9 cellular contexts compared by ENCODE assay signal in the genomic region with DNA sequence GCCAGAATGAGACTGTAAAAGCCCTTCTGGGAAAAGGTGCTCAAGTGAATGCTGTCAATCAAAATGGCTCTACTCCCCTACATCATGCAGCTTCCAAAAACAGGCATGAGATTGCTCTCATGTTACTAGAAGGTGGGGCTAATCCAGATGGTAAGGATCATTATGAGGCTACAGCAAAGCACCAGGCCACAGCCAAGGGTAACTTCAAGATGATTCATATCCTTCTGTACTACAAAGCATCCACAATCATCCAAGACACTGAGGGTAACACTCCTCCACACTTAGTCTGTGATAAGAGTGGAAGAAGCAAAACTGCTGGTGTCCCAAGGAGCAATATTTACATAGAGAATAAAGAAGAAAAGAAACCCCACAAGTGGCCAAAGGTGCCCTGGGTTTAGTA. TPM values are rescaled to one million over a fixed set of nuclear protein-coding genes. Genes with fewer than 3 reads are reported as not detected.
A peak's percentile ranks its signal among the peaks of the same experiment; 100 is the strongest.
DNase-seq lines count a peak whose midpoint lies in the region; ATAC-seq lines count a peak whose summit lies in the region.
"Had no signal": no experiment of that assay in that cellular context is flagged by ENCODE, and none has a peak within 500 bp of the region (broad histone marks: within the 10 kb centered on the region; RNA-seq: fewer than 3 reads in every experiment).

No MANE protein-coding gene starts in this region.

- peak overlapping the region; percentile 38 for H3K9ac ChIP-seq in Karpas-422 (ENCODE audit: low read length)
- no peak overlapping the region for H3K9ac ChIP-seq in adipocyte (ENCODE audit: low read length)

- peak overlapping the region; percentile 30; the same call in 1 of the 2 replicates for H3K4me3 ChIP-seq in Karpas-422 (ENCODE audit: low read length)
- H3K4me3 ChIP-seq in adipocyte (ENCODE audit: low read length), result no peak overlapping the region

- H3K27me3 Mint-ChIP-seq in naive thymus-derived CD8-positive, alpha-beta T cell, result no peaks in the 10 kb centered on the region

- H3K27ac ChIP-seq in Karpas-422 (ENCODE audit: low read length), result peak overlapping the region; percentile 90

- peaks cover 82% of the 10 kb centered on the region for H3K4me1 ChIP-seq in Karpas-422 (ENCODE audit: low read length)
- H3K4me1 ChIP-seq in adipocyte (ENCODE audit: control insufficient read depth, insufficient read depth, low read length), result peaks cover 71% of the 10 kb centered on the region

- H3K9me2 ChIP-seq in Karpas-422 (replicated peaks; ENCODE audit: insufficient read depth, low read length), result no peaks in the 10 kb centered on the region

- peak overlapping the region in 5 of 10 donors; percentile 7 to 56 (median 30) for H3K4me3 Mint-ChIP-seq in naive thymus-derived CD8-positive, alpha-beta T cell

- H4K20me1 ChIP-seq in Karpas-422 (ENCODE audit: insufficient read depth, low read depth, low read length), result peaks cover 79% of the 10 kb centered on the region

- H3K36me3 Mint-ChIP-seq in naive thymus-derived CD8-positive, alpha-beta T cell, result peaks cover 0 to 50% (median 6%) of the 10 kb centered on the region in 3 donors

- POLR2A ChIA-PET in naive thymus-derived CD8-positive, alpha-beta T cell (lab: Charles Lee), result interaction anchor here (1.6 kb wide), 1 partner anchor 119 kb away, joined by 5 read pairs; a partner anchor contains a TSS

- peak overlapping the region; percentile 70 for H3K4me2 ChIP-seq in Karpas-422 (ENCODE audit: low read depth, low read length, poor library complexity, severe bottlenecking)

- peak; percentile 92 for DNase-seq in ELR (ENCODE audit: low read depth)
- DNase-seq in Karpas-422, result no peak
- peak; percentile 66 for DNase-seq in adipocyte (ENCODE audit: low read depth)
- no peak for DNase-seq in naive thymus-derived CD8-positive, alpha-beta T cell
- no peak for DNase-seq in NCI-H187 treated with DMSO at 0.1 percent for 48 hours (lab: John Stamatoyannopoulos, UW)
- DNase-seq in NCI-H2227 treated with DMSO at 0.1 percent for 48 hours (lab: John Stamatoyannopoulos, UW), result no peak
- DNase-seq: cerebellar nuclear complex, NCI-H510A had no signal

- H3K27me3 ChIP-seq in Karpas-422 (ENCODE audit: low read length) (no peaks in the 10 kb centered on the region), adipocyte (replicated peaks; ENCODE audit: control insufficient read depth, insufficient read depth, low read length) (no peaks in the 10 kb centered on the region)

- peak overlapping the region; percentile 19 to 89 (median 59) for H3K27ac Mint-ChIP-seq in naive thymus-derived CD8-positive, alpha-beta T cell

- H3K9me3 ChIP-seq in Karpas-422 (ENCODE audit: low read length), result no peaks in the 10 kb centered on the region
- no peaks in the 10 kb centered on the region for H3K9me3 ChIP-seq in adipocyte (ENCODE audit: control insufficient read depth, low read length)

- H3K4me1 Mint-ChIP-seq in naive thymus-derived CD8-positive, alpha-beta T cell, result peaks cover 53 to 90% (median 86%) of the 10 kb centered on the region in 4 donors

- peaks cover 99% of the 10 kb centered on the region for H3K79me2 ChIP-seq in Karpas-422 (ENCODE audit: low read length)

- ATAC-seq in naive thymus-derived CD8-positive, alpha-beta T cell, result peak; percentile 34 to 67
- ATAC-seq in GM19397 (IDR thresholded peaks at IDR 0.05; ENCODE audit: unreplicated experiment), result no peak

- no peak overlapping the region for H2AFZ ChIP-seq in Karpas-422 (ENCODE audit: low read length)

- no peaks in the 10 kb centered on the region for H3K9me3 Mint-ChIP-seq in naive thymus-derived CD8-positive, alpha-beta T cell

- H3K36me3 ChIP-seq in Karpas-422 (ENCODE audit: insufficient read depth, low read length) (peaks cover 51% of the 10 kb centered on the region; the same call in 1 of the 2 replicates), adipocyte (ENCODE audit: control insufficient read depth, insufficient read depth, low read length, severe bottlenecking) (no peaks in the 10 kb centered on the region)

RNA-seq across cellular contexts. Expression of a gene that starts 17.3 kb away (rescaled TPM):
- 40.1 and 55.5 TPM in 2 replicates for total RNA-seq in Karpas-422 (2014; rRNA removed; shearing (Covaris generic); ENCODE audit: low replicate concordance)
- total RNA-seq in naive thymus-derived CD8-positive, alpha-beta T cell, result 10 to 100 TPM; 73.4 to 73.8 TPM
- 10 to 100 TPM in 1 of 3 donors, 1 to 10 TPM in 2; 6.3 to 10.9 (median 8.2) TPM for polyA plus RNA-seq in naive thymus-derived CD8-positive, alpha-beta T cell

RNA-seq across cellular contexts. Expression of a gene that starts 44.4 kb away (rescaled TPM):
- total RNA-seq in Karpas-422 (2014; rRNA removed; shearing (Covaris generic); ENCODE audit: low replicate concordance), result 37.5 and 67.2 TPM in 2 replicates
- total RNA-seq in naive thymus-derived CD8-positive, alpha-beta T cell, result 10 to 100 TPM; 45.4 to 46.6 TPM
- polyA plus RNA-seq in naive thymus-derived CD8-positive, alpha-beta T cell, result 10 to 100 TPM; 65.0 to 79.8 (median 75.3) TPM

RNA-seq across cellular contexts. Expression of a gene that starts 44.6 kb away (rescaled TPM):
- 4.8 and 5.5 TPM in 2 replicates for total RNA-seq in Karpas-422 (2014; rRNA removed; shearing (Covaris generic); ENCODE audit: low replicate concordance)
- 1 to 10 TPM; 8.4 to 8.8 TPM for total RNA-seq in naive thymus-derived CD8-positive, alpha-beta T cell
- polyA plus RNA-seq in naive thymus-derived CD8-positive, alpha-beta T cell, result 1 to 10 TPM; 3.5 to 4.8 (median 4.6) TPM

Comparison
In these comparisons a context has a peak if more than half of its experiments do, and no peak if none do; other contexts are left out.
1. DNase-seq: peak in ELR (single experiment) and adipocyte (single experiment); none in Karpas-422 (single experiment), naive thymus-derived CD8-positive, alpha-beta T cell (0 of 10), NCI-H187 treated with DMSO at 0.1 percent for 48 hours (single experiment) and NCI-H2227 treated with DMSO at 0.1 percent for 48 hours (single experiment).